20 cellular contexts compared by ENCODE assay signal in genomic region chr6:20991910-20992309, GRCh38.
"Had no signal": no experiment of that assay in that cellular context is flagged by ENCODE, and none has a peak within 500 bp of the region (broad histone marks: within the 10 kb centered on the region; RNA-seq: fewer than 3 reads in every experiment).

No MANE protein-coding gene starts in this region.

- H3K9me3 ChIP-seq: lower lobe of right lung, pancreas, prostate gland, uterus had no signal

- H3K4me3 ChIP-seq: left ventricle myocardium inferior, lower lobe of right lung, neural progenitor cell, pancreas, prostate gland, skin epidermis, upper lobe of left lung, uterus had no signal

- H3K9ac ChIP-seq: neural progenitor cell had no signal

- H3K4me1 ChIP-seq: neural progenitor cell, pancreas, prostate gland, uterus had no signal

- H3K4me3 Mint-ChIP-seq: dendritic cell treated with granulocyte-macrophage colony-stimulating factor and Interleukin-4, amounts not matched to agents 40 ng/mL and 50 ng/mL, for 4 days; immature natural killer cell; memory B cell; mesothelial cell of epicardium; natural killer cell treated with Interleukin-12 subunit alpha and Interleukin-12 subunit beta and Interleukin-15 and Interleukin-18, amount 100 ng/mL, for 72 hours; neural progenitor cell had no signal

- H3K27me3 ChIP-seq: neural progenitor cell, pancreas, upper lobe of left lung, uterus had no signal

- H3K27ac Mint-ChIP-seq: dendritic cell treated with granulocyte-macrophage colony-stimulating factor and Interleukin-4, amounts not matched to agents 40 ng/mL and 50 ng/mL, for 4 days; immature natural killer cell; memory B cell; mesothelial cell of epicardium; natural killer cell treated with Interleukin-12 subunit alpha and Interleukin-12 subunit beta and Interleukin-15 and Interleukin-18, amount 100 ng/mL, for 72 hours; neural progenitor cell had no signal

- H3K4me1 Mint-ChIP-seq: immature natural killer cell had no signal

- H3K4me2 ChIP-seq: neural progenitor cell had no signal

- H2AFZ ChIP-seq: neural progenitor cell had no signal

- ATAC-seq: left cardiac atrium; lower lobe of right lung; natural killer cell treated with Interleukin-12 subunit alpha and Interleukin-12 subunit beta and Interleukin-15 and Interleukin-18, amount 100 ng/mL, for 72 hours; pancreas; sciatic nerve had no signal

- H3K27me3 Mint-ChIP-seq: dendritic cell treated with granulocyte-macrophage colony-stimulating factor and Interleukin-4, amounts not matched to agents 40 ng/mL and 50 ng/mL, for 4 days; memory B cell; natural killer cell treated with Interleukin-12 subunit alpha and Interleukin-12 subunit beta and Interleukin-15 and Interleukin-18, amount 100 ng/mL, for 72 hours had no signal

- DNase-seq: foreskin fibroblast; immature natural killer cell; kidney; left cardiac atrium; left ventricle myocardium inferior; lower lobe of right lung; occipital lobe; pancreas; stimulated activated CD4-positive, alpha-beta T cell treated with anti-CD3 and anti-CD28 coated beads, Interleukin-2, amount 100 ng/mL, for 24 hours; stimulated activated naive CD4-positive, alpha-beta T cell treated with Interleukin-2 at 50 U/mL for 16 hours; upper lobe of left lung; uterus had no signal

- H3K27ac ChIP-seq: left ventricle myocardium inferior, lower lobe of right lung, neural progenitor cell, pancreas, prostate gland, skin epidermis, upper lobe of left lung, uterus had no signal

- H3K9me3 Mint-ChIP-seq: immature natural killer cell; natural killer cell treated with Interleukin-12 subunit alpha and Interleukin-12 subunit beta and Interleukin-15 and Interleukin-18, amount 100 ng/mL, for 72 hours had no signal

- H3K36me3 Mint-ChIP-seq: natural killer cell treated with Interleukin-12 subunit alpha and Interleukin-12 subunit beta and Interleukin-15 and Interleukin-18, amount 100 ng/mL, for 72 hours had no signal

- H3K36me3 ChIP-seq: lower lobe of right lung, neural progenitor cell, pancreas, prostate gland, upper lobe of left lung, uterus had no signal
